Comparison of ENCODE assay signal across 1 cellular context in the genomic region with DNA sequence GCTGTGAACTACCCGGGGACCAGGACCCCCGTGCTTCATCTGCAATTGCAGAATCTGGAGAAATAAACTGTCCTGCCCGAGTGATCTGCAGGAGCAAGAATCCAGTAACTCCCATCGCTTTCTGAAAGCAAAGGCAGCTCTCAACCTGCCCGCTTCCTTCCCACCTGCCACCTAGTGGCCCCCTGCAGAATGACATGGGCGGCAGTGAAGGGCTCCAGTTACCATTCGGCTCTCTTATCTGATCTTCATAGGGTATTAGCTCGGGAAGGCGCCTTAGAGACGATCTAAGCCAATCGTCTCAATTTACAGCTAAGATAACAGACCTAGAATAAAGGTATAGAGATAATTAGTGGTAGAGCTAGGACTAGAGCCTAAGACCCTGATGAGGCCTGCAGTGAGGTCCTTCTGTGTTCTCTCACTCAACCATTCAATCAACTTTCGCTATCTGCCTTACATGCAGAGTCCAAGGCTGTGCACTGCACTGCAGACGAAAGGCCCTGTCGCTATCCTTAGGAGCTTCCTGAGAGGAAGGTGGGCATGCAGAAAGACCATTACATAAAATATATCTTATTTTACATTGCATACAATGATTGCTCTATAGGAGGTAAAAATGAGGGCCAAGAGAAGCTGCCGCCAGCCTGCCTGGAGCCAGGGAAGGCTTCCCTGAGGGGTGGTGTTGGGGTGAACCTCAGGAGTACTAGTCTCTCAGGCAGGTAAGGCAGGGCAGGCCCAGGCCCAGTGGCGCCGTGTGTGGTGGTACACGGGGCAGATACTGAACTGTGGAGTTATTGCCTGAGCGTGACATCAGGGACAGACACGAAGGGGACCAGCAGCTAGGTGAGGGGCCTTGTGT.
TF ChIP-seq lines count a peak whose summit lies in the region.

No MANE protein-coding gene starts in this region.

TF ChIP-seq in GM23338, 12 proteins besides CTCF, POLR2A, EP300 and RAD21 (continued from another document):
- TF ChIP-seq, protein P1, sequence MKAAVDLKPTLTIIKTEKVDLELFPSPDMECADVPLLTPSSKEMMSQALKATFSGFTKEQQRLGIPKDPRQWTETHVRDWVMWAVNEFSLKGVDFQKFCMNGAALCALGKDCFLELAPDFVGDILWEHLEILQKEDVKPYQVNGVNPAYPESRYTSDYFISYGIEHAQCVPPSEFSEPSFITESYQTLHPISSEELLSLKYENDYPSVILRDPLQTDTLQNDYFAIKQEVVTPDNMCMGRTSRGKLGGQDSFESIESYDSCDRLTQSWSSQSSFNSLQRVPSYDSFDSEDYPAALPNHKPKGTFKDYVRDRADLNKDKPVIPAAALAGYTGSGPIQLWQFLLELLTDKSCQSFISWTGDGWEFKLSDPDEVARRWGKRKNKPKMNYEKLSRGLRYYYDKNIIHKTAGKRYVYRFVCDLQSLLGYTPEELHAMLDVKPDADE (IDR thresholded peaks at IDR 0.05): no peak
- no peak for TF ChIP-seq NANOG (IDR thresholded peaks at IDR 0.05; ENCODE audit: borderline replicate concordance)
- no peak for TF ChIP-seq POLR2AphosphoS5 (IDR thresholded peaks at IDR 0.05; ENCODE audit: low read depth)
- TF ChIP-seq CREB1 (CRISPR knock-in tag; IDR thresholded peaks at IDR 0.05; ENCODE audit: low read depth): no peak
- TF ChIP-seq ZNF331 (CRISPR knock-in tag; IDR thresholded peaks at IDR 0.05; ENCODE audit: low read depth): no peak
- no peak for TF ChIP-seq EZH2phosphoT487 (IDR thresholded peaks at IDR 0.05; ENCODE audit: unreplicated experiment)
- TF ChIP-seq JUNB (IDR thresholded peaks at IDR 0.05; ENCODE audit: unreplicated experiment): no peak
- TF ChIP-seq, protein P2, sequence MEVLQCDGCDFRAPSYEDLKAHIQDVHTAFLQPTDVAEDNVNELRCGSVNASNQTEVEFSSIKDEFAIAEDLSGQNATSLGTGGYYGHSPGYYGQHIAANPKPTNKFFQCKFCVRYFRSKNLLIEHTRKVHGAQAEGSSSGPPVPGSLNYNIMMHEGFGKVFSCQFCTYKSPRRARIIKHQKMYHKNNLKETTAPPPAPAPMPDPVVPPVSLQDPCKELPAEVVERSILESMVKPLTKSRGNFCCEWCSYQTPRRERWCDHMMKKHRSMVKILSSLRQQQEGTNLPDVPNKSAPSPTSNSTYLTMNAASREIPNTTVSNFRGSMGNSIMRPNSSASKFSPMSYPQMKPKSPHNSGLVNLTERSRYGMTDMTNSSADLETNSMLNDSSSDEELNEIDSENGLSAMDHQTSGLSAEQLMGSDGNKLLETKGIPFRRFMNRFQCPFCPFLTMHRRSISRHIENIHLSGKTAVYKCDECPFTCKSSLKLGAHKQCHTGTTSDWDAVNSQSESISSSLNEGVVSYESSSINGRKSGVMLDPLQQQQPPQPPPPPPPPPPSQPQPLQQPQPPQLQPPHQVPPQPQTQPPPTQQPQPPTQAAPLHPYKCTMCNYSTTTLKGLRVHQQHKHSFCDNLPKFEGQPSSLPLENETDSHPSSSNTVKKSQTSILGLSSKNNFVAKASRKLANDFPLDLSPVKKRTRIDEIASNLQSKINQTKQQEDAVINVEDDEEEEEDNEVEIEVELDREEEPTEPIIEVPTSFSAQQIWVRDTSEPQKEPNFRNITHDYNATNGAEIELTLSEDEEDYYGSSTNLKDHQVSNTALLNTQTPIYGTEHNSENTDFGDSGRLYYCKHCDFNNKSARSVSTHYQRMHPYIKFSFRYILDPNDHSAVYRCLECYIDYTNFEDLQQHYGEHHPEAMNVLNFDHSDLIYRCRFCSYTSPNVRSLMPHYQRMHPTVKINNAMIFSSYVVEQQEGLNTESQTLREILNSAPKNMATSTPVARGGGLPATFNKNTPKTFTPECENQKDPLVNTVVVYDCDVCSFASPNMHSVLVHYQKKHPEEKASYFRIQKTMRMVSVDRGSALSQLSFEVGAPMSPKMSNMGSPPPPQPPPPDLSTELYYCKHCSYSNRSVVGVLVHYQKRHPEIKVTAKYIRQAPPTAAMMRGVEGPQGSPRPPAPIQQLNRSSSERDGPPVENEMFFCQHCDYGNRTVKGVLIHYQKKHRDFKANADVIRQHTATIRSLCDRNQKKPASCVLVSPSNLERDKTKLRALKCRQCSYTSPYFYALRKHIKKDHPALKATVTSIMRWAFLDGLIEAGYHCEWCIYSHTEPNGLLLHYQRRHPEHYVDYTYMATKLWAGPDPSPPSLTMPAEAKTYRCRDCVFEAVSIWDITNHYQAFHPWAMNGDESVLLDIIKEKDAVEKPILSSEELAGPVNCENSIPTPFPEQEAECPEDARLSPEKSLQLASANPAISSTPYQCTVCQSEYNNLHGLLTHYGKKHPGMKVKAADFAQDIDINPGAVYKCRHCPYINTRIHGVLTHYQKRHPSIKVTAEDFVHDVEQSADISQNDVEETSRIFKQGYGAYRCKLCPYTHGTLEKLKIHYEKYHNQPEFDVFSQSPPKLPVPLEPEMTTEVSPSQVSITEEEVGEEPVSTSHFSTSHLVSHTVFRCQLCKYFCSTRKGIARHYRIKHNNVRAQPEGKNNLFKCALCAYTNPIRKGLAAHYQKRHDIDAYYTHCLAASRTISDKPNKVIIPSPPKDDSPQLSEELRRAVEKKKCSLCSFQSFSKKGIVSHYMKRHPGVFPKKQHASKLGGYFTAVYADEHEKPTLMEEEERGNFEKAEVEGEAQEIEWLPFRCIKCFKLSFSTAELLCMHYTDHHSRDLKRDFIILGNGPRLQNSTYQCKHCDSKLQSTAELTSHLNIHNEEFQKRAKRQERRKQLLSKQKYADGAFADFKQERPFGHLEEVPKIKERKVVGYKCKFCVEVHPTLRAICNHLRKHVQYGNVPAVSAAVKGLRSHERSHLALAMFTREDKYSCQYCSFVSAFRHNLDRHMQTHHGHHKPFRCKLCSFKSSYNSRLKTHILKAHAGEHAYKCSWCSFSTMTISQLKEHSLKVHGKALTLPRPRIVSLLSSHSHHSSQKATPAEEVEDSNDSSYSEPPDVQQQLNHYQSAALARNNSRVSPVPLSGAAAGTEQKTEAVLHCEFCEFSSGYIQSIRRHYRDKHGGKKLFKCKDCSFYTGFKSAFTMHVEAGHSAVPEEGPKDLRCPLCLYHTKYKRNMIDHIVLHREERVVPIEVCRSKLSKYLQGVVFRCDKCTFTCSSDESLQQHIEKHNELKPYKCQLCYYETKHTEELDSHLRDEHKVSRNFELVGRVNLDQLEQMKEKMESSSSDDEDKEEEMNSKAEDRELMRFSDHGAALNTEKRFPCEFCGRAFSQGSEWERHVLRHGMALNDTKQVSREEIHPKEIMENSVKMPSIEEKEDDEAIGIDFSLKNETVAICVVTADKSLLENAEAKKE (CRISPR knock-in tag; IDR thresholded peaks at IDR 0.05): no peak
- no peak for TF ChIP-seq EZH2 (IDR thresholded peaks at IDR 0.05; ENCODE audit: low read depth, unreplicated experiment)
TF ChIP-seq in GM23338: peak in this region for 0.
